In genomic region chrX:101452051-101452450, GRCh38 we compare ENCODE assay signal across 1 cellular context.
TF ChIP-seq lines count a peak whose summit lies in the region.

No MANE protein-coding gene starts in this region.

TF ChIP-seq in endothelial cell of umbilical vein, 7 proteins besides CTCF, POLR2A, EP300 and RAD21:
- no peak for TF ChIP-seq FOS (IDR thresholded peaks at IDR 0.05; ENCODE audit: borderline replicate concordance, insufficient read depth, low read length)
- TF ChIP-seq MAX (IDR thresholded peaks at IDR 0.05; ENCODE audit: insufficient read depth, insufficient read length) = no peak
- TF ChIP-seq GATA2 (IDR thresholded peaks at IDR 0.05; ENCODE audit: insufficient read depth, insufficient read length, low read depth, low read length) = no peak
- no peak for TF ChIP-seq JUN (IDR thresholded peaks at IDR 0.05; ENCODE audit: borderline replicate concordance, insufficient read depth, insufficient read length, low read depth)
- TF ChIP-seq POLR2AphosphoS5 (IDR thresholded peaks at IDR 0.05; ENCODE audit: insufficient read depth, low read depth, low read length) = no peak
- no peak for TF ChIP-seq MYC (IDR thresholded peaks at IDR 0.05; ENCODE audit: low read depth, low read length)
- no peak for TF ChIP-seq EZH2 (IDR thresholded peaks at IDR 0.05; ENCODE audit: borderline replicate concordance, low read depth, low read length, severe bottlenecking)
TF ChIP-seq in endothelial cell of umbilical vein: peak in this region for 0.
